In genomic region chr19:1754651-1755466, GRCh38 we compare ENCODE assay signal across 17 cellular contexts. TPM values are rescaled to one million over a fixed set of nuclear protein-coding genes. Genes with fewer than 3 reads are reported as not detected.
DNase-seq lines count a peak whose midpoint lies in the region; ATAC-seq and TF ChIP-seq lines count a peak whose summit lies in the region.
"Had no signal": no experiment of that assay in that cellular context is flagged by ENCODE, and none has a peak within 500 bp of the region (broad histone marks: within the 10 kb centered on the region; RNA-seq: fewer than 3 reads in every experiment).

No MANE protein-coding gene starts in this region.

- H3K9ac ChIP-seq in PC-3 (ENCODE audit: low read length) (peak overlapping the region; percentile 38), endodermal cell (ENCODE audit: extremely low read depth, low read length, poor library complexity, severe bottlenecking) (no peak overlapping the region)

- H3K4me1 Mint-ChIP-seq in activated CD4-positive, alpha-beta T cell treated with anti-CD3 and anti-CD28 coated beads for 36 hours: peaks cover 8% of the 10 kb centered on the region
- peaks cover 4% of the 10 kb centered on the region for H3K4me1 Mint-ChIP-seq in endodermal cell
- peaks cover 14% of the 10 kb centered on the region for H3K4me1 Mint-ChIP-seq in progenitor cell of endocrine pancreas (ENCODE audit: low read depth)

- H3K27ac ChIP-seq in PC-3 (ENCODE audit: low read length): no peak overlapping the region
- H3K27ac ChIP-seq in endodermal cell (ENCODE audit: low read depth, low read length): no peak overlapping the region
- H3K27ac ChIP-seq: SJCRH30 had no signal

- POLR2A ChIA-PET in activated CD4-positive, alpha-beta T cell treated with anti-CD3 and anti-CD28 coated beads for 36 hours (lab: Charles Lee): no interaction called here
- POLR2A ChIA-PET in PC-3 (lab: Charles Lee; ENCODE audit: unreplicated experiment): no interaction called here

- H3K9me3 ChIP-seq in PC-3 (ENCODE audit: low read length) (no peaks in the 10 kb centered on the region), endodermal cell (ENCODE audit: control insufficient read depth, low read length) (no peaks in the 10 kb centered on the region)
- H3K9me3 ChIP-seq: SJCRH30 had no signal

- no TSS peak for BruUV-seq in PC-3 (replicated peaks; lab: Mats Ljungman, UMichigan)

- no peak for TF ChIP-seq CTCF in PC-3 (conservative IDR thresholded peaks at IDR 0.05; ENCODE audit: low read depth, low read length)
- no peak for TF ChIP-seq CTCF in endodermal cell (conservative IDR thresholded peaks at IDR 0.05)
- no peak for TF ChIP-seq CTCF in progenitor cell of endocrine pancreas (IDR thresholded peaks at IDR 0.05; ENCODE audit: unreplicated experiment)

- peaks cover 34% of the 10 kb centered on the region for H3K79me2 ChIP-seq in PC-3 (ENCODE audit: low read length)

- peak overlapping the region; percentile 80 for H3K4me2 ChIP-seq in PC-3 (ENCODE audit: low read length)

- H3K9me2 ChIP-seq in PC-3 (replicated peaks; ENCODE audit: low read length): no peaks in the 10 kb centered on the region

- H3K9me3 Mint-ChIP-seq in activated CD4-positive, alpha-beta T cell treated with anti-CD3 and anti-CD28 coated beads for 36 hours (ENCODE audit: low read depth): no peaks in the 10 kb centered on the region
- H3K9me3 Mint-ChIP-seq in endodermal cell: no peaks in the 10 kb centered on the region
- no peaks in the 10 kb centered on the region for H3K9me3 Mint-ChIP-seq in progenitor cell of endocrine pancreas (ENCODE audit: low read depth)
- H3K9me3 Mint-ChIP-seq: activated B cell treated with CpG ODN at 0.5 μM for 24 hours; activated naive CD4-positive, alpha-beta T cell treated with anti-CD3 and anti-CD28 coated beads for 36 hours had no signal

- no peak overlapping the region for H2AFZ ChIP-seq in PC-3 (ENCODE audit: low read length)

- H3K4me3 Mint-ChIP-seq in activated CD4-positive, alpha-beta T cell treated with anti-CD3 and anti-CD28 coated beads for 36 hours: no peak overlapping the region
- peak overlapping the region; percentile 36 for H3K4me3 Mint-ChIP-seq in endodermal cell
- peak overlapping the region; percentile 86 for H3K4me3 Mint-ChIP-seq in progenitor cell of endocrine pancreas (ENCODE audit: low read depth)
- H3K4me3 Mint-ChIP-seq: activated naive CD4-positive, alpha-beta T cell treated with anti-CD3 and anti-CD28 coated beads for 36 hours had no signal

- H3K27me3 ChIP-seq in PC-3 (ENCODE audit: low read length) (peaks cover 23% of the 10 kb centered on the region), endodermal cell (ENCODE audit: control insufficient read depth, insufficient read depth, low read length, poor library complexity, severe bottlenecking) (peaks cover 90% of the 10 kb centered on the region)

- intact Hi-C loops in activated CD4-positive, alpha-beta T cell treated with anti-CD3 and anti-CD28 coated beads for 36 hours (cut with DNase I, micrococcal nuclease): no loop called here
- intact Hi-C loops in PC-3 (cut with micrococcal nuclease): no loop called here

- H4K20me1 ChIP-seq in PC-3 (ENCODE audit: low read length): peaks cover 4% of the 10 kb centered on the region; the same call in 1 of the 2 replicates

- no peak for ATAC-seq in activated CD4-positive, alpha-beta T cell treated with anti-CD3 and anti-CD28 coated beads for 36 hours
- no peak for ATAC-seq in PC-3
- ATAC-seq in HG03432 (IDR thresholded peaks at IDR 0.05; ENCODE audit: unreplicated experiment): no peak
- no peak for ATAC-seq in HG02938 (IDR thresholded peaks at IDR 0.05; ENCODE audit: unreplicated experiment)
- ATAC-seq in GM21786 (IDR thresholded peaks at IDR 0.05; ENCODE audit: unreplicated experiment): no peak

- 1 to 2% methylated on average over 14 to 78 of the region's 78 CpGs for WGBS in endodermal cell (ENCODE audit: insufficient coverage in 1 of 2, insufficient read length in 1 of 2), 2 experiments

- CTCF ChIA-PET in activated CD4-positive, alpha-beta T cell treated with anti-CD3 and anti-CD28 coated beads for 36 hours (lab: Charles Lee): no interaction called here
- CTCF ChIA-PET in PC-3 (lab: Charles Lee): no interaction called here

- peaks cover 55% of the 10 kb centered on the region for H3K27me3 Mint-ChIP-seq in activated CD4-positive, alpha-beta T cell treated with anti-CD3 and anti-CD28 coated beads for 36 hours
- H3K27me3 Mint-ChIP-seq in endodermal cell (ENCODE audit: insufficient read depth) (peaks cover 87% of the 10 kb centered on the region), progenitor cell of endocrine pancreas (peaks cover 31% of the 10 kb centered on the region)

- peak; percentile 44 for DNase-seq in activated CD4-positive, alpha-beta T cell treated with anti-CD3 and anti-CD28 coated beads for 36 hours
- DNase-seq in activated CD4-positive, alpha-beta T cell treated with anti-CD3 and anti-CD28 coated beads, Interleukin-2, amount 50 U/mL, for 1 hour: no peak
- DNase-seq in PC-3: peak; percentile 34
- DNase-seq in endodermal cell: peak; percentile 75
- no peak for DNase-seq in progenitor cell of endocrine pancreas (ENCODE audit: low spot score, unreplicated experiment)
- DNase-seq: activated B cell treated with CpG ODN at 0.5 μM for 24 hours; activated naive CD4-positive, alpha-beta T cell treated with anti-CD3 and anti-CD28 coated beads for 36 hours; EL; islet precursor cell; MM.1S; NCI-H345; SJCRH30 had no signal

- H3K4me1 ChIP-seq in PC-3 (ENCODE audit: insufficient read depth, low read length) (peaks cover 5% of the 10 kb centered on the region; the same call in 1 of the 2 replicates), endodermal cell (ENCODE audit: control insufficient read depth, insufficient read depth, low read length) (peaks cover 2% of the 10 kb centered on the region)
- H3K4me1 ChIP-seq: SJCRH30 had no signal

- H3K27ac Mint-ChIP-seq in activated CD4-positive, alpha-beta T cell treated with anti-CD3 and anti-CD28 coated beads for 36 hours: no peak overlapping the region
- no peak overlapping the region for H3K27ac Mint-ChIP-seq in endodermal cell
- H3K27ac Mint-ChIP-seq in progenitor cell of endocrine pancreas: peak overlapping the region; percentile 94
- H3K27ac Mint-ChIP-seq: activated naive CD4-positive, alpha-beta T cell treated with anti-CD3 and anti-CD28 coated beads for 36 hours had no signal

- H3K4me3 ChIP-seq in PC-3 (ENCODE audit: low read length) (peak overlapping the region; percentile 74), endodermal cell (ENCODE audit: low read length) (no peak overlapping the region)
- H3K4me3 ChIP-seq: SJCRH30 had no signal

- no peaks in the 10 kb centered on the region for H3F3A ChIP-seq in PC-3 (ENCODE audit: low read length, unreplicated experiment)

- H3K36me3 Mint-ChIP-seq in activated CD4-positive, alpha-beta T cell treated with anti-CD3 and anti-CD28 coated beads for 36 hours (ENCODE audit: low read depth): no peaks in the 10 kb centered on the region
- H3K36me3 Mint-ChIP-seq in endodermal cell (ENCODE audit: low read depth): no peaks in the 10 kb centered on the region
- H3K36me3 Mint-ChIP-seq in progenitor cell of endocrine pancreas (ENCODE audit: insufficient read depth): no peaks in the 10 kb centered on the region

- no peaks in the 10 kb centered on the region for H3K36me3 ChIP-seq in PC-3 (ENCODE audit: low read depth, low read length)
- H3K36me3 ChIP-seq in endodermal cell (ENCODE audit: control insufficient read depth, insufficient read depth, low read length): no peaks in the 10 kb centered on the region
- H3K36me3 ChIP-seq: SJCRH30 had no signal

RNA-seq across cellular contexts. Expression of gene ONECUT3, which starts 1.6 kb away (rescaled TPM):
- not detected for total RNA-seq in activated CD4-positive, alpha-beta T cell treated with anti-CD3 and anti-CD28 coated beads for 36 hours
- 1.4 and 2.0 TPM in 2 replicates for total RNA-seq in PC-3 (2014; rRNA removed)
- under 1 TPM in 1 of 2 donors, not detected in 1; 0.04 TPM for total RNA-seq in endodermal cell
- polyA plus RNA-seq in endodermal cell (2013, experiment 1 of 2): 0.32 TPM
- 0.29 TPM for polyA plus RNA-seq in endodermal cell (2013, experiment 2 of 2)
- total RNA-seq in progenitor cell of endocrine pancreas: 41.9 and 42.9 TPM in 2 replicates
- total RNA-seq: activated B cell treated with CpG ODN at 0.5 μM for 24 hours; activated naive CD4-positive, alpha-beta T cell treated with anti-CD3 and anti-CD28 coated beads for 36 hours; myocyte; SJCRH30 had no signal
- polyA plus RNA-seq: AG04450 had no signal

RNA-seq across cellular contexts. Expression of gene ATP8B3, which starts 57.2 kb away (rescaled TPM):
- total RNA-seq in activated CD4-positive, alpha-beta T cell treated with anti-CD3 and anti-CD28 coated beads for 36 hours: 1 to 10 TPM; 7.9 to 8.4 TPM
- total RNA-seq in PC-3 (2014; rRNA removed) (3.9 and 4.2 TPM in 2 replicates), endodermal cell (1 to 10 TPM; 2.3 to 3.4 TPM), progenitor cell of endocrine pancreas (3.7 and 4.1 TPM in 2 replicates)
- 3.7 TPM for polyA plus RNA-seq in endodermal cell (2013, experiment 1 of 2)
- 3.3 TPM for polyA plus RNA-seq in endodermal cell (2013, experiment 2 of 2)

Comparison
In these comparisons a context has a peak if more than half of its experiments do, and no peak if none do; other contexts are left out.
1. DNase-seq: peak in activated CD4-positive, alpha-beta T cell treated with anti-CD3 and anti-CD28 coated beads for 36 hours (single experiment), PC-3 (single experiment) and endodermal cell (single experiment); none in activated CD4-positive, alpha-beta T cell treated with anti-CD3 and anti-CD28 coated beads, Interleukin-2, amount 50 U/mL, for 1 hour (single experiment) and progenitor cell of endocrine pancreas (single experiment).
2. RNA of gene ONECUT3, which starts 1.6 kb away (total RNA-seq): 41.9 to 42.9 TPM in progenitor cell of endocrine pancreas; 1.4 to 2.0 TPM in PC-3, 0.04 TPM in endodermal cell and not detected in activated CD4-positive, alpha-beta T cell treated with anti-CD3 and anti-CD28 coated beads for 36 hours; every median in the first group is over 10 times any median in the second.